In genomic region chr18:75211721-75212625, GRCh38 we compare ENCODE assay signal across 8 cellular contexts. TPM values are rescaled to one million over a fixed set of nuclear protein-coding genes. Genes with fewer than 3 reads are reported as not detected.
DNase-seq lines count a peak whose midpoint lies in the region; ATAC-seq, FAIRE-seq and TF ChIP-seq lines count a peak whose summit lies in the region.

No MANE protein-coding gene starts in this region.

- peak overlapping the region in 1 of 2 donors; percentile 42 for H3K4me3 ChIP-seq in CD4-positive, alpha-beta memory T cell (ENCODE audit: low read length in 2 of 2)
- H3K4me3 ChIP-seq in mononuclear cell (ENCODE audit: low read length) (peak overlapping the region; percentile 54), tibial nerve (peak overlapping the region; percentile 40 to 80 (median 70))

- no peaks in the 10 kb centered on the region for H3K9me3 ChIP-seq in CD4-positive, alpha-beta memory T cell (ENCODE audit: control insufficient read depth in 1 of 2, low read length in 2 of 2)
- H3K9me3 ChIP-seq in mononuclear cell (ENCODE audit: low read depth, low read length) (no peaks in the 10 kb centered on the region), tibial nerve (no peaks in the 10 kb centered on the region)

- TF ChIP-seq CTCF in HFFc6 (IDR thresholded peaks at IDR 0.05) (no peak), tibial nerve (IDR thresholded peaks at IDR 0.05) (no peak)

- H3K9me3 Mint-ChIP-seq in CD4-positive, alpha-beta memory T cell: peaks cover 0 to 4% (median 0%) of the 10 kb centered on the region in 8 donors
- no peaks in the 10 kb centered on the region for H3K9me3 Mint-ChIP-seq in HFFc6
- H3K9me3 Mint-ChIP-seq in effector memory CD8-positive, alpha-beta T cell: no peaks in the 10 kb centered on the region

- ATAC-seq in effector memory CD8-positive, alpha-beta T cell (replicated peaks): no peak

- H3K36me3 ChIP-seq in CD4-positive, alpha-beta memory T cell (ENCODE audit: insufficient read depth, low read length): no peaks in the 10 kb centered on the region
- H3K36me3 ChIP-seq in tibial nerve: no peaks in the 10 kb centered on the region

- 1 to 2% methylated on average over 5 to 48 of the region's 82 CpGs for WGBS in tibial nerve, 2 donors

- TF ChIP-seq POLR2A in tibial nerve (IDR thresholded peaks at IDR 0.05) (no peak), GM12892 (IDR thresholded peaks at IDR 0.05; ENCODE audit: low read depth, low read length) (no peak)

- intact Hi-C loops in CD4-positive, alpha-beta memory T cell (cut with micrococcal nuclease): loop anchor here (2.0 to 10.0 kb wide), 2 partner anchors 839 to 1613 kb away; partner anchors contain the start of gene ZNF236

- peak overlapping the region; percentile 31 for H3K27ac ChIP-seq in CD4-positive, alpha-beta memory T cell (ENCODE audit: low read depth, low read length)
- H3K27ac ChIP-seq in tibial nerve: peak overlapping the region; percentile 54 to 93 (median 83)

- peak overlapping the region; percentile 26 to 95 (median 91) for H3K27ac Mint-ChIP-seq in CD4-positive, alpha-beta memory T cell
- peak overlapping the region; percentile 90 for H3K27ac Mint-ChIP-seq in HFFc6
- peak overlapping the region; percentile 78 to 80 for H3K27ac Mint-ChIP-seq in effector memory CD8-positive, alpha-beta T cell

- TF ChIP-seq EP300 in tibial nerve (IDR thresholded peaks at IDR 0.05): no peak

- H3K4me1 ChIP-seq in CD4-positive, alpha-beta memory T cell (ENCODE audit: insufficient read depth, low read length): peaks cover 62% of the 10 kb centered on the region
- peaks cover 47% of the 10 kb centered on the region for H3K4me1 ChIP-seq in mononuclear cell (ENCODE audit: insufficient read depth, low read length)
- H3K4me1 ChIP-seq in tibial nerve: peaks cover 0 to 62% (median 40%) of the 10 kb centered on the region in 4 donors

- peak in 4 of 5 donors; percentile 22 to 40 (median 26) for DNase-seq in CD4-positive, alpha-beta memory T cell
- DNase-seq in HFFc6 (no peak), UCSD-AML1 (lab: John Stamatoyannopoulos, UW; ENCODE audit: unreplicated experiment) (peak; percentile 42), tibial nerve (ENCODE audit: low spot score in 2 of 2) (peak in 1 of 2 donors; percentile 40), NCI-H187 treated with DMSO at 0.1 percent for 48 hours (lab: John Stamatoyannopoulos, UW) (no peak), GM12892 (ENCODE audit: insufficient read length) (no peak)
- DNase-seq in effector memory CD8-positive, alpha-beta T cell: no peak

- POLR2A ChIA-PET in CD4-positive, alpha-beta memory T cell (lab: Charles Lee; ENCODE audit: partially characterized antibody): interaction anchor here (1.0 to 6.5 kb wide), 7 partner anchors 9 to 614 kb away, joined by 3 to 61 read pairs (median 4); partner anchors contain the start of gene ZNF407

- no peak for FAIRE-seq in GM12892 (lab: Jason Lieb, UNC)

- H3K36me3 Mint-ChIP-seq in CD4-positive, alpha-beta memory T cell: peaks cover 8 to 31% of the 10 kb centered on the region in 2 donors
- peaks cover 17% of the 10 kb centered on the region for H3K36me3 Mint-ChIP-seq in HFFc6 (ENCODE audit: low read depth)
- peaks cover 36% of the 10 kb centered on the region for H3K36me3 Mint-ChIP-seq in effector memory CD8-positive, alpha-beta T cell (ENCODE audit: insufficient read depth)

- peak overlapping the region; percentile 81 to 91 (median 90) for H3K4me3 Mint-ChIP-seq in CD4-positive, alpha-beta memory T cell
- H3K4me3 Mint-ChIP-seq in HFFc6: peak overlapping the region; percentile 94
- H3K4me3 Mint-ChIP-seq in effector memory CD8-positive, alpha-beta T cell: peak overlapping the region; percentile 82 to 85

- H3K27me3 Mint-ChIP-seq in CD4-positive, alpha-beta memory T cell: peaks cover 0 to 2% of the 10 kb centered on the region in 2 donors
- 0 out of 2 replicates have a peak, but pooled peaks cover 3% of the 10 kb centered on the region for H3K27me3 Mint-ChIP-seq in HFFc6 (ENCODE audit: insufficient read depth)
- no peaks in the 10 kb centered on the region for H3K27me3 Mint-ChIP-seq in effector memory CD8-positive, alpha-beta T cell

- CTCF ChIA-PET in CD4-positive, alpha-beta memory T cell (lab: Charles Lee; ENCODE audit: partially characterized antibody): interaction anchor here (1.4 to 2.6 kb wide), 4 partner anchors 10 to 33 kb away, joined by 4 to 22 read pairs (median 4); no protein-coding TSS in a partner anchor

- peaks cover 52 to 77% (median 63%) of the 10 kb centered on the region in 4 donors for H3K4me1 Mint-ChIP-seq in CD4-positive, alpha-beta memory T cell
- H3K4me1 Mint-ChIP-seq in HFFc6 (ENCODE audit: low read depth): peaks cover 63% of the 10 kb centered on the region
- peaks cover 48 to 68% of the 10 kb centered on the region in 2 donors for H3K4me1 Mint-ChIP-seq in effector memory CD8-positive, alpha-beta T cell (ENCODE audit: low read depth in 2 of 2)

- H3K27me3 ChIP-seq in CD4-positive, alpha-beta memory T cell (ENCODE audit: insufficient read depth, low read length): no peaks in the 10 kb centered on the region
- H3K27me3 ChIP-seq in mononuclear cell (ENCODE audit: insufficient read depth, low read length) (no peaks in the 10 kb centered on the region), tibial nerve (no peaks in the 10 kb centered on the region)

RNA-seq across cellular contexts. Expression of gene TSHZ1, which starts 1.4 kb away (rescaled TPM):
- 10 to 100 TPM; 30.1 to 32.0 TPM for total RNA-seq in CD4-positive, alpha-beta memory T cell
- polyA plus RNA-seq in CD4-positive, alpha-beta memory T cell: 1 to 10 TPM in 1 of 2 donors, under 1 TPM in 1; 0.84 to 6.5 TPM
- 10 to 100 TPM; 18.6 to 25.0 (median 23.3) TPM for total RNA-seq in HFFc6 (2021; fragmentation: NEBNext Ultra II Directional; extraction: Animal tissue kit (Norgen Biotek cat#: 25700))
- total RNA-seq in mononuclear cell: 13.1 TPM
- 10 to 100 TPM; 15.6 to 23.7 (median 18.3) TPM for total RNA-seq in tibial nerve
- 4.5 TPM for polyA plus RNA-seq in GM12892 (2012; ENCODE audit: missing spikeins)

RNA-seq across cellular contexts. Expression of gene PTGR3, which starts 3.0 kb away (rescaled TPM):
- 10 to 100 TPM; 55.9 to 56.7 TPM for total RNA-seq in CD4-positive, alpha-beta memory T cell
- polyA plus RNA-seq in CD4-positive, alpha-beta memory T cell: 10 to 100 TPM; 21.0 to 29.3 TPM
- total RNA-seq in HFFc6 (2021; fragmentation: NEBNext Ultra II Directional; extraction: Animal tissue kit (Norgen Biotek cat#: 25700)): 10 to 100 TPM; 37.9 to 47.5 (median 41.8) TPM
- total RNA-seq in mononuclear cell (9.4 TPM), tibial nerve (10 to 100 TPM; 12.7 to 35.9 (median 24.5) TPM)
- polyA plus RNA-seq in GM12892 (2012; ENCODE audit: missing spikeins): 29.4 TPM

Comparison
In these comparisons a context has a peak if more than half of its experiments do, and no peak if none do; other contexts are left out.
1. DNase-seq: peak in CD4-positive, alpha-beta memory T cell (4 of 5) and UCSD-AML1 (single experiment); none in HFFc6 (single experiment), effector memory CD8-positive, alpha-beta T cell (0 of 3), NCI-H187 treated with DMSO at 0.1 percent for 48 hours (single experiment) and GM12892 (single experiment).
2. Peak in every context shown above with its lines, with median percentiles within 50 percentile points of each other: H3K27ac Mint-ChIP-seq and H3K4me3 Mint-ChIP-seq.